ENCODE assay signal across 18 cellular contexts in genomic region chr16:66155933-66156332, GRCh38.
A peak's percentile ranks its signal among the peaks of the same experiment; 100 is the strongest.
DNase-seq lines count a peak whose midpoint lies in the region; ATAC-seq and TF ChIP-seq lines count a peak whose summit lies in the region.
"Had no signal": no experiment of that assay in that cellular context is flagged by ENCODE, and none has a peak within 500 bp of the region (broad histone marks: within the 10 kb centered on the region; RNA-seq: fewer than 3 reads in every experiment).

No MANE protein-coding gene starts in this region.

- no peak overlapping the region for H3K4me3 Mint-ChIP-seq in WTC11
- H3K4me3 Mint-ChIP-seq: T-helper 1 cell treated with Interleukin-12 subunit alpha and Interleukin-12 subunit beta and Interleukin-4 antibody, amounts not matched to agents 30 μg/mL and 1 μg/mL, for 36 hours had no signal

- no peak overlapping the region for H3K4ac ChIP-seq in mesenchymal stem cell (ENCODE audit: low read depth in 1 of 2, low read length in 2 of 2)

- H3K23ac ChIP-seq in mesenchymal stem cell (ENCODE audit: low read length in 2 of 2): no peak overlapping the region

- no peak overlapping the region for H2BK15ac ChIP-seq in mesenchymal stem cell (ENCODE audit: low read depth, poor library complexity, severe bottlenecking)

- 92% methylated on average over 3 of the region's 4 CpGs for WGBS in mesenchymal stem cell

- no peak overlapping the region for H3K27ac ChIP-seq in mesenchymal stem cell (ENCODE audit: low read length, poor library complexity, severe bottlenecking)
- H3K27ac ChIP-seq: A549 had no signal

- peak; percentile 78 for DNase-seq in GM12865 (ENCODE audit: low read depth)
- DNase-seq in mesenchymal stem cell: no peak
- no peak for DNase-seq in NCI-H2081 treated with DMSO at 0.1 percent for 48 hours (lab: John Stamatoyannopoulos, UW)
- no peak for DNase-seq in WTC11 (ENCODE audit: low spot score)
- no peak for DNase-seq in NCI-H345 treated with DMSO at 0.1 percent for 48 hours (lab: John Stamatoyannopoulos, UW; ENCODE audit: unreplicated experiment)
- no peak for DNase-seq in NCI-H1930 (lab: John Stamatoyannopoulos, UW)
- DNase-seq: DMS53, GOT3, KG1, NCI-H1092 treated with DMSO at 0.1 percent for 48 hours, NCI-H1694, NCI-H446, NCI-H748 treated with DMSO at 0.1 percent for 48 hours had no signal

- CTCF ChIA-PET in WTC11 (lab: Charles Lee): no interaction called here

- H2BK5ac ChIP-seq in mesenchymal stem cell (ENCODE audit: low read depth, low read length, poor library complexity, severe bottlenecking): no peak overlapping the region

- no peaks in the 10 kb centered on the region for H3K36me3 ChIP-seq in mesenchymal stem cell (ENCODE audit: control insufficient read depth in 1 of 2, insufficient read depth in 2 of 2, low read depth in 1 of 2, low read length in 2 of 2)

- no peak overlapping the region for H2BK120ac ChIP-seq in mesenchymal stem cell (ENCODE audit: low read depth, low read length)

- no peak overlapping the region for H3K14ac ChIP-seq in mesenchymal stem cell (ENCODE audit: low read length in 2 of 2)

- peak overlapping the region in 1 of 2 experiments; percentile 38 for H3K18ac ChIP-seq in mesenchymal stem cell (ENCODE audit: low read depth in 1 of 2, low read length in 2 of 2)

- H3K4me3 ChIP-seq in GM12865 (ENCODE audit: low read depth, low read length) (no peak overlapping the region), mesenchymal stem cell (ENCODE audit: insufficient read depth in 1 of 2, low read depth in 1 of 2, low read length in 2 of 2) (no peak overlapping the region)
- H3K4me3 ChIP-seq: A549, SK-N-MC had no signal

- no peak overlapping the region for H2AFZ ChIP-seq in mesenchymal stem cell (ENCODE audit: low read depth, low read length)

- POLR2A ChIA-PET in WTC11 (lab: Charles Lee): no interaction called here

- peaks cover 7% of the 10 kb centered on the region for H3K4me1 Mint-ChIP-seq in WTC11

- peaks cover 4% of the 10 kb centered on the region for H3K9me3 Mint-ChIP-seq in WTC11
- H3K9me3 Mint-ChIP-seq: T-helper 1 cell treated with Interleukin-12 subunit alpha and Interleukin-12 subunit beta and Interleukin-4 antibody, amounts not matched to agents 30 μg/mL and 1 μg/mL, for 36 hours had no signal

- peak; percentile 71 for ATAC-seq in GM19395 (IDR thresholded peaks at IDR 0.05; ENCODE audit: unreplicated experiment)
- peak; percentile 45 for ATAC-seq in HG02938 (IDR thresholded peaks at IDR 0.05; ENCODE audit: unreplicated experiment)
- ATAC-seq in WTC11: no peak
- ATAC-seq: A549 had no signal

- H3K4me2 ChIP-seq in mesenchymal stem cell (ENCODE audit: low read length, poor library complexity, severe bottlenecking): no peak overlapping the region
- H3K4me2 ChIP-seq: A549 had no signal

- H3K9ac ChIP-seq in mesenchymal stem cell (ENCODE audit: low read length): no peak overlapping the region

- no peaks in the 10 kb centered on the region for H3K9me3 ChIP-seq in mesenchymal stem cell (ENCODE audit: control insufficient read depth, low read length)
- H3K9me3 ChIP-seq: A549 had no signal

- H3K27me3 Mint-ChIP-seq in WTC11 (ENCODE audit: low read depth): peaks cover 6% of the 10 kb centered on the region

- no peak for TF ChIP-seq CTCF in GM12865 (IDR thresholded peaks at IDR 0.05; ENCODE audit: insufficient read depth, low read depth, low read length, missing control alignments)
- no peak for TF ChIP-seq CTCF in WTC11 (IDR thresholded peaks at IDR 0.05)

- H2BK12ac ChIP-seq in mesenchymal stem cell (ENCODE audit: low read length in 2 of 2): no peak overlapping the region

- H4K8ac ChIP-seq in mesenchymal stem cell (ENCODE audit: low read length): no peak overlapping the region

- H3K27ac Mint-ChIP-seq in WTC11: no peak overlapping the region
- H3K27ac Mint-ChIP-seq: T-helper 1 cell treated with Interleukin-12 subunit alpha and Interleukin-12 subunit beta and Interleukin-4 antibody, amounts not matched to agents 30 μg/mL and 1 μg/mL, for 36 hours had no signal

- H3K36me3 Mint-ChIP-seq in WTC11: no peaks in the 10 kb centered on the region

- H3K27me3 ChIP-seq in mesenchymal stem cell (ENCODE audit: control insufficient read depth in 1 of 2, insufficient read depth in 1 of 2, low read length in 2 of 2): no peaks in the 10 kb centered on the region

- peak overlapping the region; percentile 43 for H4K91ac ChIP-seq in mesenchymal stem cell (ENCODE audit: low read length)

- peak overlapping the region; percentile 59 for H2AK5ac ChIP-seq in mesenchymal stem cell (ENCODE audit: low read length, severe bottlenecking)

- peaks cover 22% of the 10 kb centered on the region for H3K4me1 ChIP-seq in mesenchymal stem cell (ENCODE audit: control insufficient read depth, insufficient read depth, low read depth, low read length)
- H3K4me1 ChIP-seq: A549 had no signal

- H3K79me1 ChIP-seq in mesenchymal stem cell (replicated peaks; ENCODE audit: low read length, poor library complexity, severe bottlenecking): no peaks in the 10 kb centered on the region

TF ChIP-seq in WTC11, 78 proteins besides CTCF, POLR2A, EP300 and RAD21:
- no peak for TF ChIP-seq NFATC4 (CRISPR knock-in tag; IDR thresholded peaks at IDR 0.05)
- TF ChIP-seq FOXK1 (CRISPR knock-in tag; IDR thresholded peaks at IDR 0.05): no peak
- no peak for TF ChIP-seq ZNF425 (CRISPR knock-in tag; conservative IDR thresholded peaks at IDR 0.05)
- TF ChIP-seq ZMAT4 (CRISPR knock-in tag; IDR thresholded peaks at IDR 0.05): no peak
- TF ChIP-seq ATF3 (CRISPR knock-in tag; conservative IDR thresholded peaks at IDR 0.05): no peak
- no peak for TF ChIP-seq SMAD4 (CRISPR knock-in tag; IDR thresholded peaks at IDR 0.05)
- TF ChIP-seq ZNF263 (CRISPR knock-in tag; IDR thresholded peaks at IDR 0.05; ENCODE audit: low read depth): no peak
- no peak for TF ChIP-seq NR2C2 (CRISPR knock-in tag; IDR thresholded peaks at IDR 0.05)
- no peak for TF ChIP-seq ZNF121 (CRISPR knock-in tag; IDR thresholded peaks at IDR 0.05)
- no peak for TF ChIP-seq ZNF423 (CRISPR knock-in tag; IDR thresholded peaks at IDR 0.05)
- no peak for TF ChIP-seq KAT7 (CRISPR knock-in tag; IDR thresholded peaks at IDR 0.05; ENCODE audit: borderline replicate concordance)
- TF ChIP-seq, protein P1, sequence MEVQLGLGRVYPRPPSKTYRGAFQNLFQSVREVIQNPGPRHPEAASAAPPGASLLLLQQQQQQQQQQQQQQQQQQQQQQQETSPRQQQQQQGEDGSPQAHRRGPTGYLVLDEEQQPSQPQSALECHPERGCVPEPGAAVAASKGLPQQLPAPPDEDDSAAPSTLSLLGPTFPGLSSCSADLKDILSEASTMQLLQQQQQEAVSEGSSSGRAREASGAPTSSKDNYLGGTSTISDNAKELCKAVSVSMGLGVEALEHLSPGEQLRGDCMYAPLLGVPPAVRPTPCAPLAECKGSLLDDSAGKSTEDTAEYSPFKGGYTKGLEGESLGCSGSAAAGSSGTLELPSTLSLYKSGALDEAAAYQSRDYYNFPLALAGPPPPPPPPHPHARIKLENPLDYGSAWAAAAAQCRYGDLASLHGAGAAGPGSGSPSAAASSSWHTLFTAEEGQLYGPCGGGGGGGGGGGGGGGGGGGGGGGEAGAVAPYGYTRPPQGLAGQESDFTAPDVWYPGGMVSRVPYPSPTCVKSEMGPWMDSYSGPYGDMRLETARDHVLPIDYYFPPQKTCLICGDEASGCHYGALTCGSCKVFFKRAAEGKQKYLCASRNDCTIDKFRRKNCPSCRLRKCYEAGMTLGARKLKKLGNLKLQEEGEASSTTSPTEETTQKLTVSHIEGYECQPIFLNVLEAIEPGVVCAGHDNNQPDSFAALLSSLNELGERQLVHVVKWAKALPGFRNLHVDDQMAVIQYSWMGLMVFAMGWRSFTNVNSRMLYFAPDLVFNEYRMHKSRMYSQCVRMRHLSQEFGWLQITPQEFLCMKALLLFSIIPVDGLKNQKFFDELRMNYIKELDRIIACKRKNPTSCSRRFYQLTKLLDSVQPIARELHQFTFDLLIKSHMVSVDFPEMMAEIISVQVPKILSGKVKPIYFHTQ (CRISPR knock-in tag; IDR thresholded peaks at IDR 0.05): no peak
- TF ChIP-seq IRF1 (CRISPR knock-in tag; IDR thresholded peaks at IDR 0.05): no peak
- no peak for TF ChIP-seq OVOL2 (CRISPR knock-in tag; IDR thresholded peaks at IDR 0.05; ENCODE audit: borderline replicate concordance)
- no peak for TF ChIP-seq MXD4 (CRISPR knock-in tag; IDR thresholded peaks at IDR 0.05; ENCODE audit: borderline replicate concordance)
